27 cellular contexts compared by ENCODE assay signal in the genomic region with DNA sequence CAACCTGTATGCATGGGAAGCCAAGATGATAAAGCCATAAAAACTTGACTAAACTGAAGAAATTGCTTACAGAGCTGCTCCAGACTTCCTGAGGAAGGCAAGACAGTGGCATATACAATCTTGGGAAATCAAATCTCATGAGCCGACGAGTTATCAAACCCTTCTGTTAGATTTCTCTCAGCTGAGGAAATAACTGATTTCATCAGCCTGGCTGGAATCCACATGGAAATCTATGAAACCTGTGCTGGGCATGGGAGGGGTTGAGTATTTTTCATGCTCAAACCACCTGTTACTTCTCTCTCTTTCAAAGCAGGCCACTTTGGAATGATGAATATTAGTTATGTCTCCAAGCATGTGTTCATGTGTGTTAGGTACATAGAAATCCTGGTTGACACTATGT.
"Had no signal": no experiment of that assay in that cellular context is flagged by ENCODE, and none has a peak within 500 bp of the region (broad histone marks: within the 10 kb centered on the region; RNA-seq: fewer than 3 reads in every experiment).

No MANE protein-coding gene starts in this region.

- ATAC-seq: stimulated activated effector memory CD8-positive, alpha-beta T cell treated with anti-CD3 and anti-CD28 coated beads, Interleukin-12 subunit alpha, Interleukin-12 subunit beta, amount 100 ng/mL, for 72 hours; stimulated activated memory B cell treated with anti-CD40 and anti-IgM and Interleukin-4, amounts not matched to agents 10 μg/mL and 1 μg/mL and 100 μg/mL, for 72 hours; stimulated activated naive B cell treated with anti-CD40 and anti-IgM and Interleukin-4, amounts not matched to agents 10 μg/mL and 1 μg/mL and 100 μg/mL, for 72 hours; stimulated activated naive CD8-positive, alpha-beta T cell treated with anti-CD3 and anti-CD28 coated beads, Interleukin-15, amount 100 ng/mL, for 72 hours; stimulated activated naive CD8-positive, alpha-beta T cell treated with anti-CD3 and anti-CD28 coated beads, Interleukin-15, Interleukin-2, amounts not matched to agents 100 U/mL and 50 U/mL, for 24 hours; upper lobe of right lung had no signal

- H3K9me3 ChIP-seq: stomach, suprapubic skin, testis, thoracic aorta, thyroid gland, tibial artery, tibial nerve, transverse colon, upper lobe of left lung, upper lobe of right lung, uterus, vagina had no signal

- H3K4me3 ChIP-seq: stomach, suprapubic skin, testis, thoracic aorta, thyroid gland, tibial artery, tibial nerve, transverse colon, upper lobe of left lung, upper lobe of right lung, uterus, vagina had no signal

- DNase-seq: stimulated activated CD4-positive, alpha-beta T cell treated with anti-CD3 and anti-CD28 coated beads, Interleukin-2, amount 100 ng/mL, for 48 hours; stimulated activated CD4-positive, alpha-beta T cell treated with anti-CD3 and anti-CD28 coated beads, Interleukin-4, amount 100 ng/mL, for 1 hour; stimulated activated CD4-positive, alpha-beta T cell treated with anti-CD3 and anti-CD28 coated beads, Interleukin-4, amount 100 ng/mL, for 24 hours; stimulated activated CD4-positive, alpha-beta T cell treated with anti-CD3 and anti-CD28 coated beads, Interleukin-4, amount 100 ng/mL, for 4 hours; stimulated activated CD8-positive, alpha-beta memory T cell treated with anti-CD3 and anti-CD28 coated beads, Interleukin-4, amount 100 ng/mL, for 48 hours; stimulated activated naive B cell treated with anti-CD40 and anti-IgM and Interleukin-4, amounts not matched to agents 10 μg/mL and 1 μg/mL and 100 μg/mL, for 72 hours; stimulated activated naive CD4-positive, alpha-beta T cell; stimulated activated naive CD4-positive, alpha-beta T cell treated with Interleukin-2 at 50 U/mL for 16 hours; stimulated activated naive CD8-positive, alpha-beta T cell treated with anti-CD3 and anti-CD28 coated beads, Interleukin-15, amount 100 ng/mL, for 72 hours; stimulated activated naive CD8-positive, alpha-beta T cell treated with anti-CD3 and anti-CD28 coated beads, Interleukin-15, Interleukin-2, amounts not matched to agents 100 U/mL and 50 U/mL, for 24 hours; stomach; substantia nigra; testis; thyroid gland; tibial artery; transverse colon; trophoblast cell; upper lobe of left lung; upper lobe of right lung; uterus had no signal

- H3K27ac ChIP-seq: stomach, suprapubic skin, testis, thoracic aorta, thyroid gland, tibial artery, tibial nerve, transverse colon, upper lobe of left lung, upper lobe of right lung, uterus, vagina had no signal

- FAIRE-seq: urothelium cell line had no signal

- H3K27me3 ChIP-seq: stomach, suprapubic skin, testis, thyroid gland, tibial artery, tibial nerve, transverse colon, upper lobe of left lung, upper lobe of right lung, uterus, vagina had no signal

- H3K4me1 ChIP-seq: stomach, suprapubic skin, testis, thyroid gland, tibial artery, tibial nerve, transverse colon, upper lobe of left lung, upper lobe of right lung, uterus, vagina had no signal

- H3K36me3 ChIP-seq: stomach, suprapubic skin, thoracic aorta, thyroid gland, tibial artery, tibial nerve, transverse colon, upper lobe of left lung, upper lobe of right lung, uterus, vagina had no signal
